Comparison of ENCODE assay signal across 8 cellular contexts in genomic region chr3:108090701-108091497, GRCh38. TPM values are rescaled to one million over a fixed set of nuclear protein-coding genes. Genes with fewer than 3 reads are reported as not detected.
DNase-seq lines count a peak whose midpoint lies in the region; ATAC-seq and TF ChIP-seq lines count a peak whose summit lies in the region.

Gene CD47, minus strand, starts transcription at chr3:108091031. Its CDS starts 123 bp downstream, at chr3:108090908.

- peaks cover 25% of the 10 kb centered on the region for H3K27me3 Mint-ChIP-seq in GM23338 (ENCODE audit: insufficient read depth, low read depth, poor library complexity)
- H3K27me3 Mint-ChIP-seq in activated T-helper 2 cell treated with anti-CD3 and anti-CD28 coated beads, Interferon-gamma antibody, Interleukin-2, Interleukin-4, amounts not matched to agents 10 μg/mL and 5 μg/mL and 100 μg/mL, durations not matched to agents 14 hours and 24 hours and 36 hours (ENCODE audit: low read depth) = peaks cover 2% of the 10 kb centered on the region
- H3K27me3 Mint-ChIP-seq in naive thymus-derived CD8-positive, alpha-beta T cell = no peaks in the 10 kb centered on the region
- no peaks in the 10 kb centered on the region for H3K27me3 Mint-ChIP-seq in stimulated activated naive B cell treated with anti-CD40 and anti-IgM and Interleukin-4, amounts not matched to agents 10 μg/mL and 1 μg/mL and 100 μg/mL, for 72 hours

- H3K79me2 ChIP-seq in DND-41 (ENCODE audit: insufficient read depth, low read length) (peaks cover 49% of the 10 kb centered on the region), GM23338 (replicated peaks; ENCODE audit: insufficient read depth) (no peaks in the 10 kb centered on the region; the same call in none of the 2 replicates)

- H3K4me2 ChIP-seq in DND-41 (ENCODE audit: insufficient read depth, low read length) (peak within 1 kb of the TSS; percentile 83), GM23338 (peak within 1 kb of the TSS; percentile 93)

- H2AFZ ChIP-seq in DND-41 (ENCODE audit: low read depth, low read length) (peak within 1 kb of the TSS; percentile 89), GM23338 (peak within 1 kb of the TSS; percentile 99)

- H4K20me1 ChIP-seq in DND-41 (ENCODE audit: insufficient read depth, low read length) (peaks cover 17% of the 10 kb centered on the region; the same call in 1 of the 2 replicates), GM23338 (replicated peaks; ENCODE audit: insufficient read depth) (no peaks in the 10 kb centered on the region)

- no peaks in the 10 kb centered on the region for H3K9me2 ChIP-seq in GM23338 (ENCODE audit: insufficient read depth)

- H3K27me3 ChIP-seq in DND-41 (ENCODE audit: insufficient read depth, low read length, poor library complexity) (no peaks in the 10 kb centered on the region), GM23338 (ENCODE audit: insufficient read depth) (peaks cover 42% of the 10 kb centered on the region)

- H3K9me3 Mint-ChIP-seq in GM23338 = peaks cover 5% of the 10 kb centered on the region; the same call in 2 of the 3 replicates
- no peaks in the 10 kb centered on the region for H3K9me3 Mint-ChIP-seq in activated T-helper 2 cell treated with anti-CD3 and anti-CD28 coated beads, Interferon-gamma antibody, Interleukin-2, Interleukin-4, amounts not matched to agents 10 μg/mL and 5 μg/mL and 100 μg/mL, durations not matched to agents 14 hours and 24 hours and 36 hours
- H3K9me3 Mint-ChIP-seq in naive thymus-derived CD8-positive, alpha-beta T cell = peaks cover 0 to 4% (median 0%) of the 10 kb centered on the region in 9 donors
- H3K9me3 Mint-ChIP-seq in stimulated activated naive B cell treated with anti-CD40 and anti-IgM and Interleukin-4, amounts not matched to agents 10 μg/mL and 1 μg/mL and 100 μg/mL, for 72 hours = peaks cover 2 to 3% of the 10 kb centered on the region in 2 donors

- H3K4me1 ChIP-seq in DND-41 (ENCODE audit: insufficient read depth, low read length) (peaks cover 51% of the 10 kb centered on the region), GM23338 (ENCODE audit: insufficient read depth) (no peaks in the 10 kb centered on the region)

- CTCF ChIA-PET in RWPE1 (lab: Yijun Ruan, JAX) = interaction anchor here (0.7 to 1.6 kb wide), 3 partner anchors 109 to 381 kb away, joined by 3 to 5 read pairs (median 4); no protein-coding TSS in a partner anchor

- peak within 1 kb of the TSS; percentile 43 to 64 for H3K4me3 ChIP-seq in DND-41 (ENCODE audit: low read depth in 1 of 2, low read length in 2 of 2)
- H3K4me3 ChIP-seq in GM23338 = peak within 1 kb of the TSS; percentile 99
- peak within 1 kb of the TSS; percentile 87 for H3K4me3 ChIP-seq in LNCaP clone FGC (ENCODE audit: low read depth, low read length)
- peak within 1 kb of the TSS; percentile 90 for H3K4me3 ChIP-seq in fibroblast of mammary gland (ENCODE audit: control insufficient read depth, low read depth, low read length)

- POLR2A ChIA-PET in RWPE1 (lab: Yijun Ruan, JAX; ENCODE audit: low non-redundant PET) = no interaction called here
- POLR2A ChIA-PET in naive thymus-derived CD8-positive, alpha-beta T cell (lab: Charles Lee) = interaction anchor here (1.1 to 6.6 kb wide), 8 partner anchors 9 to 132 kb away, joined by 4 to 167 read pairs (median 8); partner anchors contain the start of gene IFT57

- H3K36me3 ChIP-seq in DND-41 (ENCODE audit: insufficient read depth, low read length) (peaks cover 12% of the 10 kb centered on the region), GM23338 (ENCODE audit: insufficient read depth) (no peaks in the 10 kb centered on the region)

- DNase-seq in DND-41 (peak; percentile 95), GM23338 (ENCODE audit: low spot score) (peak; percentile 88), LNCaP clone FGC (ENCODE audit: low read depth) (peak; percentile 54), RWPE1 (ENCODE audit: low spot score) (peak; percentile 96), fibroblast of mammary gland (ENCODE audit: low read depth) (peak; percentile 81)
- peak; percentile 95 for DNase-seq in activated T-helper 2 cell treated with anti-CD3 and anti-CD28 coated beads, Interferon-gamma antibody, Interleukin-2, Interleukin-4, amounts not matched to agents 10 μg/mL and 5 μg/mL and 100 μg/mL, durations not matched to agents 14 hours and 24 hours and 36 hours (ENCODE audit: low spot score)
- DNase-seq in naive thymus-derived CD8-positive, alpha-beta T cell = peak; percentile 91 to 97 (median 97)
- DNase-seq in stimulated activated naive B cell treated with anti-CD40 and anti-IgM and Interleukin-4, amounts not matched to agents 10 μg/mL and 1 μg/mL and 100 μg/mL, for 72 hours = peak; percentile 90

- TF ChIP-seq CTCF in DND-41 (IDR thresholded peaks at IDR 0.05; ENCODE audit: borderline replicate concordance, extremely low read depth, low read length, poor library complexity, severe bottlenecking) (no peak), GM23338 (conservative IDR thresholded peaks at IDR 0.05; ENCODE audit: low read depth in 2 of 2) (no peak), LNCaP clone FGC (IDR thresholded peaks at IDR 0.05; ENCODE audit: control insufficient read depth, extremely low read depth, insufficient read depth) (no peak), RWPE1 (conservative IDR thresholded peaks at IDR 0.05; ENCODE audit: low read depth) (no peak), fibroblast of mammary gland (conservative IDR thresholded peaks at IDR 0.05; ENCODE audit: control insufficient read depth, insufficient read depth, low read depth, low read length) (no peak)

- H3K9ac ChIP-seq in DND-41 (ENCODE audit: low read depth, low read length) = peak within 1 kb of the TSS; percentile 79

- no peaks in the 10 kb centered on the region; the same call in 1 of the 3 replicates for H3K36me3 Mint-ChIP-seq in GM23338 (ENCODE audit: low read depth)
- peaks cover 31% of the 10 kb centered on the region for H3K36me3 Mint-ChIP-seq in activated T-helper 2 cell treated with anti-CD3 and anti-CD28 coated beads, Interferon-gamma antibody, Interleukin-2, Interleukin-4, amounts not matched to agents 10 μg/mL and 5 μg/mL and 100 μg/mL, durations not matched to agents 14 hours and 24 hours and 36 hours (ENCODE audit: low read depth)
- H3K36me3 Mint-ChIP-seq in naive thymus-derived CD8-positive, alpha-beta T cell = peaks cover 2 to 4% (median 3%) of the 10 kb centered on the region in 3 donors
- H3K36me3 Mint-ChIP-seq in stimulated activated naive B cell treated with anti-CD40 and anti-IgM and Interleukin-4, amounts not matched to agents 10 μg/mL and 1 μg/mL and 100 μg/mL, for 72 hours = peaks cover 9 to 26% of the 10 kb centered on the region in 2 donors

- H3K27ac ChIP-seq in DND-41 (ENCODE audit: low read length) (peak within 1 kb of the TSS; percentile 85), GM23338 (ENCODE audit: low read depth) (no peak within 1 kb of the TSS), RWPE1 (peak within 1 kb of the TSS; percentile 81)

- no peaks in the 10 kb centered on the region for H3K9me3 ChIP-seq in DND-41 (ENCODE audit: insufficient read depth, low read length, severe bottlenecking)

- peak; percentile 80 for ATAC-seq in DND-41 (ENCODE audit: insufficient read depth, low read depth)
- ATAC-seq in GM23338 = peak; percentile 83
- ATAC-seq in naive thymus-derived CD8-positive, alpha-beta T cell = peak; percentile 78 to 80
- peak; percentile 72 to 82 for ATAC-seq in stimulated activated naive B cell treated with anti-CD40 and anti-IgM and Interleukin-4, amounts not matched to agents 10 μg/mL and 1 μg/mL and 100 μg/mL, for 72 hours (replicated peaks)

- H3F3A ChIP-seq in GM23338 (replicated peaks; ENCODE audit: low read depth) = no peaks in the 10 kb centered on the region

- H3K4me1 Mint-ChIP-seq in GM23338 = peaks cover 2% of the 10 kb centered on the region; the same call in 2 of the 3 replicates
- H3K4me1 Mint-ChIP-seq in activated T-helper 2 cell treated with anti-CD3 and anti-CD28 coated beads, Interferon-gamma antibody, Interleukin-2, Interleukin-4, amounts not matched to agents 10 μg/mL and 5 μg/mL and 100 μg/mL, durations not matched to agents 14 hours and 24 hours and 36 hours (ENCODE audit: low read depth) = peaks cover 29% of the 10 kb centered on the region
- peaks cover 29 to 38% (median 34%) of the 10 kb centered on the region in 4 donors for H3K4me1 Mint-ChIP-seq in naive thymus-derived CD8-positive, alpha-beta T cell
- peaks cover 27 to 31% of the 10 kb centered on the region in 2 donors for H3K4me1 Mint-ChIP-seq in stimulated activated naive B cell treated with anti-CD40 and anti-IgM and Interleukin-4, amounts not matched to agents 10 μg/mL and 1 μg/mL and 100 μg/mL, for 72 hours

- H3K27ac Mint-ChIP-seq in GM23338 = 0 out of 2 replicates have a peak within 1 kb of the TSS, but pooled peaks have one; percentile 41
- H3K27ac Mint-ChIP-seq in activated T-helper 2 cell treated with anti-CD3 and anti-CD28 coated beads, Interferon-gamma antibody, Interleukin-2, Interleukin-4, amounts not matched to agents 10 μg/mL and 5 μg/mL and 100 μg/mL, durations not matched to agents 14 hours and 24 hours and 36 hours = peak within 1 kb of the TSS; percentile 100
- H3K27ac Mint-ChIP-seq in naive thymus-derived CD8-positive, alpha-beta T cell = peak within 1 kb of the TSS; percentile 97 to 100 (median 99)
- H3K27ac Mint-ChIP-seq in stimulated activated naive B cell treated with anti-CD40 and anti-IgM and Interleukin-4, amounts not matched to agents 10 μg/mL and 1 μg/mL and 100 μg/mL, for 72 hours = peak within 1 kb of the TSS; percentile 100

- intact Hi-C loops in activated T-helper 2 cell treated with anti-CD3 and anti-CD28 coated beads, Interferon-gamma antibody, Interleukin-2, Interleukin-4, amounts not matched to agents 10 μg/mL and 5 μg/mL and 100 μg/mL, durations not matched to agents 14 hours and 24 hours and 36 hours (cut with micrococcal nuclease) = loop anchor here (1.0 to 2.0 kb wide), 2 partner anchors 9 to 498 kb away; partner anchors contain the start of genes CIP2A and DZIP3

- H3K4me3 Mint-ChIP-seq in GM23338 = peak within 1 kb of the TSS; percentile 98
- H3K4me3 Mint-ChIP-seq in activated T-helper 2 cell treated with anti-CD3 and anti-CD28 coated beads, Interferon-gamma antibody, Interleukin-2, Interleukin-4, amounts not matched to agents 10 μg/mL and 5 μg/mL and 100 μg/mL, durations not matched to agents 14 hours and 24 hours and 36 hours (ENCODE audit: low read depth) = peak within 1 kb of the TSS; percentile 99
- peak within 1 kb of the TSS in 9 of 10 donors; percentile 92 to 100 (median 98) for H3K4me3 Mint-ChIP-seq in naive thymus-derived CD8-positive, alpha-beta T cell
- H3K4me3 Mint-ChIP-seq in stimulated activated naive B cell treated with anti-CD40 and anti-IgM and Interleukin-4, amounts not matched to agents 10 μg/mL and 1 μg/mL and 100 μg/mL, for 72 hours = peak within 1 kb of the TSS; percentile 97 to 100

TF ChIP-seq in GM23338, 12 proteins besides CTCF, POLR2A, EP300 and RAD21 (continues in another document):
- TF ChIP-seq CREB1 (CRISPR knock-in tag; IDR thresholded peaks at IDR 0.05; ENCODE audit: low read depth) = peak; percentile 6; the same call in 1 of the 2 replicates

RNA-seq across cellular contexts. Expression of gene CD47, which starts in this region (rescaled TPM):
- total RNA-seq in GM23338 (2014; rRNA removed; shearing (Covaris generic)) = 26.9 and 29.0 TPM in 2 replicates
- polyA plus RNA-seq in GM23338 (2016; fragmentation: Nextera tagmentation; extraction: Ambion mirVana) = 22.1 and 22.5 TPM in 2 replicates
- 145 and 146 TPM in 2 replicates for total RNA-seq in activated T-helper 2 cell treated with anti-CD3 and anti-CD28 coated beads, Interferon-gamma antibody, Interleukin-2, Interleukin-4, amounts not matched to agents 10 μg/mL and 5 μg/mL and 100 μg/mL, durations not matched to agents 14 hours and 24 hours and 36 hours
- total RNA-seq in naive thymus-derived CD8-positive, alpha-beta T cell = 100 to 1,000 TPM; 187 to 192 TPM
- polyA plus RNA-seq in naive thymus-derived CD8-positive, alpha-beta T cell = 100 to 1,000 TPM; 127 to 164 (median 135) TPM

Comparison
In these comparisons a context has a peak if more than half of its experiments do, and no peak if none do; other contexts are left out.
1. H3K27ac Mint-ChIP-seq: peak in every context shown above with its lines; median percentile 100 in activated T-helper 2 cell treated with anti-CD3 and anti-CD28 coated beads, Interferon-gamma antibody, Interleukin-2, Interleukin-4, amounts not matched to agents 10 μg/mL and 5 μg/mL and 100 μg/mL, durations not matched to agents 14 hours and 24 hours and 36 hours; 100 in stimulated activated naive B cell treated with anti-CD40 and anti-IgM and Interleukin-4, amounts not matched to agents 10 μg/mL and 1 μg/mL and 100 μg/mL, for 72 hours; 99 in naive thymus-derived CD8-positive, alpha-beta T cell; 41 in GM23338.